26 cellular contexts compared by ENCODE assay signal in genomic region chr13:34914416-34914815, GRCh38.
"Had no signal": no experiment of that assay in that cellular context is flagged by ENCODE, and none has a peak within 500 bp of the region (broad histone marks: within the 10 kb centered on the region; RNA-seq: fewer than 3 reads in every experiment).

No MANE protein-coding gene starts in this region.

- H3K36me3 ChIP-seq: esophagus squamous epithelium, heart right ventricle, left ventricle myocardium inferior, right lobe of liver, transverse colon had no signal

- H3K4me1 ChIP-seq: esophagus squamous epithelium, heart right ventricle, left ventricle myocardium inferior, right lobe of liver, testis, transverse colon had no signal

- H3K4me3 Mint-ChIP-seq: activated CD4-positive, alpha-beta T cell treated with anti-CD3 and anti-CD28 coated beads for 36 hours; activated CD8-positive, alpha-beta memory T cell treated with anti-CD3 and anti-CD28 coated beads, Interleukin-2, amount 10 ng/mL, durations not matched to agents 7 days and 5 days; activated CD8-positive, alpha-beta T cell treated with anti-CD3 and anti-CD28 coated beads, Interleukin-2, amount 10 ng/mL, durations not matched to agents 7 days and 5 days; activated naive CD4-positive, alpha-beta T cell treated with anti-CD3 and anti-CD28 coated beads, Interleukin-2, amount 50 U/mL, for 24 hours; activated naive CD8-positive, alpha-beta T cell treated with anti-CD3 and anti-CD28 coated beads, Interleukin-2, amount 50 U/mL, for 24 hours; effector memory CD8-positive, alpha-beta T cell; nephron; T-helper 2 cell treated with Interferon-gamma antibody and Interleukin-4, amounts not matched to agents 5 μg/mL and 100 μg/mL, for 36 hours had no signal

- H3K9me3 ChIP-seq: esophagus squamous epithelium, heart right ventricle, left ventricle myocardium inferior, right lobe of liver, testis, transverse colon had no signal

- H3K27me3 ChIP-seq: esophagus squamous epithelium, testis, transverse colon had no signal

- DNase-seq: activated CD4-positive, alpha-beta T cell treated with anti-CD3 and anti-CD28 coated beads for 36 hours; activated CD4-positive, CD25-positive, alpha-beta regulatory T cell; activated CD8-positive, alpha-beta memory T cell treated with anti-CD3 and anti-CD28 coated beads, Interleukin-2, amount 10 ng/mL, durations not matched to agents 7 days and 5 days; activated CD8-positive, alpha-beta T cell treated with anti-CD3 and anti-CD28 coated beads, Interleukin-2, amount 10 ng/mL, durations not matched to agents 7 days and 5 days; activated naive CD8-positive, alpha-beta T cell treated with anti-CD3 and anti-CD28 coated beads, Interleukin-2, amount 50 U/mL, for 24 hours; activated T-cell treated with anti-CD3 and anti-CD28 coated beads, Interleukin-2, amount 50 U/mL, for 48 hours; amygdala; caudate nucleus; cortex of kidney; effector memory CD8-positive, alpha-beta T cell; esophagus squamous epithelium; foreskin melanocyte; heart right ventricle; islet precursor cell; left ventricle myocardium inferior; posterior cingulate gyrus; right lobe of liver; stimulated activated CD4-positive, alpha-beta T cell treated with anti-CD3 and anti-CD28 coated beads, Interleukin-2, amount 100 ng/mL, for 48 hours; stimulated activated naive CD4-positive, alpha-beta T cell treated with Interleukin-2 at 50 U/mL for 16 hours; testis; transverse colon had no signal

- H3K27me3 Mint-ChIP-seq: activated CD8-positive, alpha-beta memory T cell treated with anti-CD3 and anti-CD28 coated beads, Interleukin-2, amount 10 ng/mL, durations not matched to agents 7 days and 5 days; effector memory CD8-positive, alpha-beta T cell had no signal

- H3K27ac ChIP-seq: esophagus squamous epithelium, heart right ventricle, left ventricle myocardium inferior, right lobe of liver, testis, transverse colon had no signal

- H3K9me3 Mint-ChIP-seq: activated naive CD8-positive, alpha-beta T cell treated with anti-CD3 and anti-CD28 coated beads, Interleukin-2, amount 50 U/mL, for 24 hours; activated T-helper 2 cell treated with anti-CD3 and anti-CD28 coated beads, Interferon-gamma antibody, Interleukin-2, Interleukin-4, amounts not matched to agents 10 μg/mL and 5 μg/mL and 100 μg/mL, durations not matched to agents 14 hours and 24 hours and 36 hours; nephron; T-helper 2 cell treated with Interferon-gamma antibody and Interleukin-4, amounts not matched to agents 5 μg/mL and 100 μg/mL, for 36 hours had no signal

- H3K4me1 Mint-ChIP-seq: activated CD4-positive, alpha-beta T cell treated with anti-CD3 and anti-CD28 coated beads for 36 hours; activated CD8-positive, alpha-beta memory T cell treated with anti-CD3 and anti-CD28 coated beads, Interleukin-2, amount 10 ng/mL, durations not matched to agents 7 days and 5 days; activated naive CD4-positive, alpha-beta T cell treated with anti-CD3 and anti-CD28 coated beads, Interleukin-2, amount 50 U/mL, for 24 hours; activated naive CD8-positive, alpha-beta T cell treated with anti-CD3 and anti-CD28 coated beads, Interleukin-2, amount 50 U/mL, for 24 hours; nephron had no signal

- H3K27ac Mint-ChIP-seq: activated CD4-positive, alpha-beta T cell treated with anti-CD3 and anti-CD28 coated beads for 36 hours; activated CD8-positive, alpha-beta memory T cell treated with anti-CD3 and anti-CD28 coated beads, Interleukin-2, amount 10 ng/mL, durations not matched to agents 7 days and 5 days; activated CD8-positive, alpha-beta T cell treated with anti-CD3 and anti-CD28 coated beads, Interleukin-2, amount 10 ng/mL, durations not matched to agents 7 days and 5 days; activated naive CD4-positive, alpha-beta T cell treated with anti-CD3 and anti-CD28 coated beads, Interleukin-2, amount 50 U/mL, for 24 hours; activated naive CD8-positive, alpha-beta T cell treated with anti-CD3 and anti-CD28 coated beads, Interleukin-2, amount 50 U/mL, for 24 hours; activated T-helper 2 cell treated with anti-CD3 and anti-CD28 coated beads, Interferon-gamma antibody, Interleukin-2, Interleukin-4, amounts not matched to agents 10 μg/mL and 5 μg/mL and 100 μg/mL, durations not matched to agents 14 hours and 24 hours and 36 hours; effector memory CD8-positive, alpha-beta T cell; nephron; T-helper 2 cell treated with Interferon-gamma antibody and Interleukin-4, amounts not matched to agents 5 μg/mL and 100 μg/mL, for 36 hours had no signal

- H3K36me3 Mint-ChIP-seq: activated CD8-positive, alpha-beta memory T cell treated with anti-CD3 and anti-CD28 coated beads, Interleukin-2, amount 10 ng/mL, durations not matched to agents 7 days and 5 days; activated naive CD4-positive, alpha-beta T cell treated with anti-CD3 and anti-CD28 coated beads, Interleukin-2, amount 50 U/mL, for 24 hours had no signal

- H3K4me3 ChIP-seq: esophagus squamous epithelium, heart right ventricle, left ventricle myocardium inferior, lung, right lobe of liver, testis, transverse colon had no signal
